ENCODE assay signal across 24 cellular contexts in the genomic region with DNA sequence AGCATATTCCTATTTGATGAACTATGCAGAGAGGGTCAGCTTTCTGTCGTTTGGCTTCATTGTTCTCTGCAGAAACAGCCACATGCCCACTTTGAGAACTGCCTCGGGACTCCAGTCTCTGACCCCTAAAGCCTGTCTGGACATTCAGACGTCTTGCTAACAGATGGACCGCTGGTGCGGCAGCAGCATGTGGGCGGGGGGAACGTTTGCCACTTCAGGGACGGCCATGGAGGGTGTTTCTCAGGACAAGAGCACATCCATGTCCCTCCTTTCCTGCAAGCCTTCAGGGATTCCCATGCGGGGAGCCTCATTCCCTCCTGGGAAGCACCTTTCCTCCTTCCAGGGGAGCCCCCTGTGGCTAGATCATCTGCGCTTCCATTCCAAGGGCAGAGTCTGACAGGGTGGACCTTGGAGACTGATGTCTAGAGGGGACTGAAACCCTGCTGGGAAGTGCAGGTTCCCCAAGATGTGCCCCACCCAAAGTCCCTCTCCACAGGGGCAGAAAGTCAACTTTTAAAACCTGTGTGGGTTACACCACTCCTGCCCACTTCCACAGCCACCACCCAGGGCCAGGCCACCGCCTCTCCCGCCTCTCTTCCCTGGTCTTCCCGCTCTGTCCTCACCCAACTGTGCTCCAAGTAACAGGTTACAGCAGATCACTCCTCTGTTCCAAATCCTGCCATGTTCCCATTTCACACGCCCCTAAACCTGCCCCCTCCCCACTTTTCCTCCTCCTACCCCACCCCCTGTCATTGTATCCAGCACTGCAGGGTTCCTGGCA.
"Had no signal": no experiment of that assay in that cellular context is flagged by ENCODE, and none has a peak within 500 bp of the region (broad histone marks: within the 10 kb centered on the region; RNA-seq: fewer than 3 reads in every experiment).

No MANE protein-coding gene starts in this region.

- H3K27ac ChIP-seq: brain microvascular endothelial cell, cardiac muscle cell, Peyer's patch, RWPE1, SJSA1 had no signal

- DNase-seq: activated B cell treated with CpG ODN at 0.5 μM for 24 hours; activated CD4-positive, alpha-beta memory T cell treated with anti-CD3 and anti-CD28 coated beads, Interleukin-2, amount 10 ng/mL, durations not matched to agents 7 days and 5 days; activated CD4-positive, alpha-beta T cell treated with anti-CD3 and anti-CD28 coated beads, Interleukin-2, amount 10 ng/mL, durations not matched to agents 7 days and 5 days; activated gamma-delta T cell treated with Interleukin-2 at 50 U/mL for 16 hours; activated naive CD4-positive, alpha-beta T cell treated with anti-CD3 and anti-CD28 coated beads, Interleukin-2, amount 10 ng/mL, durations not matched to agents 7 days and 5 days; activated naive CD8-positive, alpha-beta T cell treated with anti-CD3 and anti-CD28 coated beads for 36 hours; activated T-cell treated with anti-CD3 and anti-CD28 coated beads for 4 hours; activated T-cell treated with anti-CD3 and anti-CD28 coated beads, Interleukin-2, amount 50 U/mL, for 72 hours; brain microvascular endothelial cell; MG63; NCI-H1105; NCI-H146; NCI-H187 treated with DMSO at 0.1 percent for 48 hours; NCI-H2081 treated with DMSO at 0.1 percent for 48 hours; NCI-H526; NCI-H774; NK-92 treated with Interleukin-12 subunit alpha and Interleukin-12 subunit beta, amount 100 ng/mL, for 24 hours; Peyer's patch; SHP77; T-helper 17 cell; T-helper 9 cell had no signal

- H3K27me3 ChIP-seq: brain microvascular endothelial cell, cardiac muscle cell, MG63, Peyer's patch, SJSA1 had no signal

- H3K4me3 ChIP-seq: cardiac muscle cell, MG63, Peyer's patch, SJSA1 had no signal

- H3K36me3 ChIP-seq: brain microvascular endothelial cell, cardiac muscle cell, MG63, Peyer's patch, SJSA1 had no signal

- H3K4me1 ChIP-seq: Peyer's patch, SJSA1 had no signal

- H3K9me3 ChIP-seq: MG63, Peyer's patch, SJSA1 had no signal

- ATAC-seq: activated T-cell treated with anti-CD3 and anti-CD28 coated beads, Interleukin-2, amount 50 U/mL, for 72 hours; T-helper 17 cell had no signal
